28 cellular contexts compared by ENCODE assay signal in the genomic region with DNA sequence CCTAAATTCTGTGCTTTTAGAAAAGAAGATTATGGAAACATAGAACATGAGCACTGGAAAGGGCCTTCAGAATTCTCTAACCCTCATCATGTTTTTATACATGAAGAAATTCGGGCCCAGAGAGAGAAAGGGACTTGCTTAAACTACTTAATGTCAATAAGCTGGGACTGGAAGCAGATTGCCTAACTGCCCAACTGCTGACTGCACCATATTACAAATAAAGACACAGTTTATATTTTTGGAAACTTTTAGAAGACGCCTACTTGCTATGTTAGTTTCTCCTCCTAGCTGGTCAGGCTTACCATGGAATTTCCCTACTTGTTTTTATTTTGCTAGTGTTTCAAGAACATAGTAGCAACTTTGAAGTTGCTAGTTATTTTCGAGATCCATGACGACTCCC. TPM values are rescaled to one million over a fixed set of nuclear protein-coding genes. Genes with fewer than 3 reads are reported as not detected.
DNase-seq lines count a peak whose midpoint lies in the region; ATAC-seq and TF ChIP-seq lines count a peak whose summit lies in the region.
"Had no signal": no experiment of that assay in that cellular context is flagged by ENCODE, and none has a peak within 500 bp of the region (broad histone marks: within the 10 kb centered on the region; RNA-seq: fewer than 3 reads in every experiment).

No MANE protein-coding gene starts in this region.

- peaks cover 0 to 3% (median 0%) of the 10 kb centered on the region in 9 donors for H3K27me3 ChIP-seq in heart left ventricle
- H3K27me3 ChIP-seq in upper lobe of right lung, result no peaks in the 10 kb centered on the region
- H3K27me3 ChIP-seq: neutrophil, SJCRH30 had no signal

- H3K9me3 ChIP-seq in heart left ventricle (no peaks in the 10 kb centered on the region), upper lobe of right lung (no peaks in the 10 kb centered on the region)
- H3K9me3 ChIP-seq: neutrophil, psoas muscle, SJCRH30 had no signal

- no peak for TF ChIP-seq POLR2A in heart left ventricle (IDR thresholded peaks at IDR 0.05)

- no peaks in the 10 kb centered on the region for H3K36me3 ChIP-seq in heart left ventricle
- H3K36me3 ChIP-seq in upper lobe of right lung, result no peaks in the 10 kb centered on the region
- H3K36me3 ChIP-seq: SJCRH30 had no signal

- ATAC-seq in heart left ventricle (no peak), Right ventricle myocardium superior (ENCODE audit: poor library complexity) (no peak), upper lobe of right lung (no peak), GM19395 (IDR thresholded peaks at IDR 0.05; ENCODE audit: unreplicated experiment) (no peak)
- no peak for ATAC-seq in activated CD8-positive, alpha-beta T cell treated with anti-CD3 and anti-CD28 coated beads for 36 hours
- ATAC-seq: effector memory CD8-positive, alpha-beta T cell; esophagus mucosa; Panc1; psoas muscle had no signal

- H3K27ac ChIP-seq in heart left ventricle, result peak overlapping the region in 7 of 12 donors; percentile 19 to 97 (median 88)
- H3K27ac ChIP-seq in coronary artery, result peak overlapping the region; percentile 76 to 90
- H3K27ac ChIP-seq in upper lobe of right lung, result peak overlapping the region; percentile 17
- H3K27ac ChIP-seq: 22Rv1, neutrophil, psoas muscle, SJCRH30 had no signal

- H3K4me3 Mint-ChIP-seq in osteocyte (ENCODE audit: unreplicated experiment), result no peak overlapping the region
- H3K4me3 Mint-ChIP-seq in activated CD8-positive, alpha-beta T cell treated with anti-CD3 and anti-CD28 coated beads for 36 hours, result no peak overlapping the region
- H3K4me3 Mint-ChIP-seq: activated CD4-positive, alpha-beta memory T cell treated with anti-CD3 and anti-CD28 coated beads, Interleukin-2, amount 10 ng/mL, durations not matched to agents 7 days and 5 days; activated naive CD8-positive, alpha-beta T cell treated with anti-CD3 and anti-CD28 coated beads for 36 hours; brain; CD4-positive, alpha-beta T cell; effector memory CD8-positive, alpha-beta T cell had no signal

- intact Hi-C loops in heart left ventricle (cut with DNase I) (loop anchor here in 7 of 10 donors (5.0 kb wide), 4 partner anchors 90 to 175 kb away; partner anchors contain the start of gene FHL1 (in 4 of the 7)), Right ventricle myocardium superior (cut with DNase I) (no loop called here), upper lobe of right lung (cut with DNase I) (loop anchor here (10.0 kb wide), 1 partner anchor 122 kb away; no protein-coding TSS in a partner anchor)
- intact Hi-C loops in activated CD8-positive, alpha-beta T cell treated with anti-CD3 and anti-CD28 coated beads for 36 hours (cut with micrococcal nuclease), result no loop called here

- peaks cover 7% of the 10 kb centered on the region for H3K36me3 Mint-ChIP-seq in osteocyte (ENCODE audit: unreplicated experiment)
- peaks cover 3% of the 10 kb centered on the region for H3K36me3 Mint-ChIP-seq in activated CD8-positive, alpha-beta T cell treated with anti-CD3 and anti-CD28 coated beads for 36 hours (ENCODE audit: low read depth)
- H3K36me3 Mint-ChIP-seq: brain had no signal

- peak overlapping the region; percentile 94 for H3K27ac Mint-ChIP-seq in osteocyte (ENCODE audit: unreplicated experiment)
- H3K27ac Mint-ChIP-seq in activated CD8-positive, alpha-beta T cell treated with anti-CD3 and anti-CD28 coated beads for 36 hours, result no peak overlapping the region
- H3K27ac Mint-ChIP-seq: activated CD4-positive, alpha-beta memory T cell treated with anti-CD3 and anti-CD28 coated beads, Interleukin-2, amount 10 ng/mL, durations not matched to agents 7 days and 5 days; activated naive CD8-positive, alpha-beta T cell treated with anti-CD3 and anti-CD28 coated beads for 36 hours; brain; CD4-positive, alpha-beta T cell; effector memory CD8-positive, alpha-beta T cell had no signal

- H3K4me3 ChIP-seq in heart left ventricle, result no peak overlapping the region
- H3K4me3 ChIP-seq in coronary artery, result no peak overlapping the region
- H3K4me3 ChIP-seq in upper lobe of right lung, result no peak overlapping the region
- H3K4me3 ChIP-seq: psoas muscle, SJCRH30 had no signal

- POLR2A ChIA-PET in activated CD8-positive, alpha-beta T cell treated with anti-CD3 and anti-CD28 coated beads for 36 hours (lab: Charles Lee), result no interaction called here

- no peak for DNase-seq in heart left ventricle
- no peak for DNase-seq in Right ventricle myocardium superior
- DNase-seq in coronary artery (ENCODE audit: low spot score), result no peak
- no peak for DNase-seq in osteocyte (ENCODE audit: extremely low spot score, unreplicated experiment)
- no peak for DNase-seq in upper lobe of right lung
- no peak for DNase-seq in NOMO-1 (lab: John Stamatoyannopoulos, UW; ENCODE audit: unreplicated experiment in 2 of 2)
- DNase-seq in activated CD8-positive, alpha-beta T cell treated with anti-CD3 and anti-CD28 coated beads for 36 hours, result no peak
- DNase-seq: activated CD4-positive, alpha-beta memory T cell treated with anti-CD3 and anti-CD28 coated beads, Interleukin-2, amount 10 ng/mL, durations not matched to agents 7 days and 5 days; activated CD4-positive, CD25-positive, alpha-beta regulatory T cell treated with anti-CD3 and anti-CD28 coated beads, Interleukin-2, amount 50 U/mL, for 72 hours; activated effector memory CD4-positive, alpha-beta T cell treated with Interleukin-2 at 50 U/mL for 16 hours; activated naive CD8-positive, alpha-beta T cell treated with anti-CD3 and anti-CD28 coated beads for 36 hours; CD4-positive, alpha-beta T cell; effector memory CD8-positive, alpha-beta T cell; GOT3; kidney glomerular epithelial cell; NCI-H1417 treated with DMSO at 0.1 percent for 48 hours; NCI-H510A; NK-92 treated with Interleukin-12 subunit alpha and Interleukin-12 subunit beta, amount 100 ng/mL, for 24 hours; psoas muscle; SJCRH30; small intestine; T-helper 1 cell had no signal

- no peak for TF ChIP-seq CTCF in heart left ventricle (IDR thresholded peaks at IDR 0.05)
- no peak for TF ChIP-seq CTCF in coronary artery (IDR thresholded peaks at IDR 0.05)
- no peak for TF ChIP-seq CTCF in osteocyte (IDR thresholded peaks at IDR 0.05)
- no peak for TF ChIP-seq CTCF in upper lobe of right lung (IDR thresholded peaks at IDR 0.05)
- no peak for TF ChIP-seq CTCF in activated CD8-positive, alpha-beta T cell treated with anti-CD3 and anti-CD28 coated beads for 36 hours (IDR thresholded peaks at IDR 0.05)

- peaks cover 0 to 45% (median 10%) of the 10 kb centered on the region in 12 donors for H3K4me1 ChIP-seq in heart left ventricle
- H3K4me1 ChIP-seq in upper lobe of right lung, result no peaks in the 10 kb centered on the region
- H3K4me1 ChIP-seq: SJCRH30 had no signal

- H3K9me3 Mint-ChIP-seq in osteocyte (ENCODE audit: unreplicated experiment), result peaks cover 5% of the 10 kb centered on the region
- no peaks in the 10 kb centered on the region for H3K9me3 Mint-ChIP-seq in activated CD8-positive, alpha-beta T cell treated with anti-CD3 and anti-CD28 coated beads for 36 hours
- H3K9me3 Mint-ChIP-seq: activated CD4-positive, alpha-beta memory T cell treated with anti-CD3 and anti-CD28 coated beads, Interleukin-2, amount 10 ng/mL, durations not matched to agents 7 days and 5 days; activated naive CD8-positive, alpha-beta T cell treated with anti-CD3 and anti-CD28 coated beads for 36 hours; brain; CD4-positive, alpha-beta T cell; effector memory CD8-positive, alpha-beta T cell had no signal

- no peaks in the 10 kb centered on the region for H3K27me3 Mint-ChIP-seq in osteocyte (ENCODE audit: unreplicated experiment)
- no peaks in the 10 kb centered on the region for H3K27me3 Mint-ChIP-seq in activated CD8-positive, alpha-beta T cell treated with anti-CD3 and anti-CD28 coated beads for 36 hours
- H3K27me3 Mint-ChIP-seq: activated CD4-positive, alpha-beta memory T cell treated with anti-CD3 and anti-CD28 coated beads, Interleukin-2, amount 10 ng/mL, durations not matched to agents 7 days and 5 days; activated naive CD8-positive, alpha-beta T cell treated with anti-CD3 and anti-CD28 coated beads for 36 hours; brain; CD4-positive, alpha-beta T cell; effector memory CD8-positive, alpha-beta T cell had no signal

- CTCF ChIA-PET in activated CD8-positive, alpha-beta T cell treated with anti-CD3 and anti-CD28 coated beads for 36 hours (lab: Charles Lee), result interaction anchor here (7.1 kb wide), 1 partner anchor 131 kb away, joined by 77 read pairs; no protein-coding TSS in a partner anchor

- WGBS in heart left ventricle, 4 donors, result 64 to 78% (median 73%) methylated on average over 4 of the region's 4 CpGs

- peaks cover 53% of the 10 kb centered on the region for H3K4me1 Mint-ChIP-seq in osteocyte (ENCODE audit: unreplicated experiment)
- no peaks in the 10 kb centered on the region for H3K4me1 Mint-ChIP-seq in activated CD8-positive, alpha-beta T cell treated with anti-CD3 and anti-CD28 coated beads for 36 hours (ENCODE audit: low read depth)
- H3K4me1 Mint-ChIP-seq: activated CD4-positive, alpha-beta memory T cell treated with anti-CD3 and anti-CD28 coated beads, Interleukin-2, amount 10 ng/mL, durations not matched to agents 7 days and 5 days; activated naive CD8-positive, alpha-beta T cell treated with anti-CD3 and anti-CD28 coated beads for 36 hours had no signal

RNA-seq across cellular contexts. Expression of gene SLC9A6, which starts 47.1 kb away (rescaled TPM):
- 10 to 100 TPM; 14.3 to 23.2 (median 15.6) TPM for total RNA-seq in heart left ventricle
- polyA plus RNA-seq in heart left ventricle, result 10 to 100 TPM; 10.6 to 20.5 TPM
- 16.1 TPM for total RNA-seq in Right ventricle myocardium superior
- 16.1 and 18.0 TPM in 2 replicates for total RNA-seq in osteocyte
- 13.2 TPM for total RNA-seq in upper lobe of right lung
- 10 to 100 TPM in 1 of 2 experiments, 1 to 10 TPM in 1; 8.7 to 11.3 TPM for total RNA-seq in activated CD8-positive, alpha-beta T cell treated with anti-CD3 and anti-CD28 coated beads for 36 hours

RNA-seq across cellular contexts. Expression of gene MMGT1, which starts 58.6 kb away (rescaled TPM):
- 10 to 100 TPM; 22.8 to 34.4 (median 26.5) TPM for total RNA-seq in heart left ventricle
- polyA plus RNA-seq in heart left ventricle, result 10 to 100 TPM in 1 of 2 donors, 1 to 10 TPM in 1; 1.6 to 28.6 TPM
- total RNA-seq in Right ventricle myocardium superior, result 22.1 TPM
- total RNA-seq in osteocyte, result 30.9 and 32.4 TPM in 2 replicates
- 30.2 TPM for total RNA-seq in upper lobe of right lung
- total RNA-seq in activated CD8-positive, alpha-beta T cell treated with anti-CD3 and anti-CD28 coated beads for 36 hours, result 10 to 100 TPM; 15.5 to 15.6 TPM

Comparison
In these comparisons a context has a peak if more than half of its experiments do, and no peak if none do; other contexts are left out.
1. intact Hi-C loops: an anchor here in heart left ventricle (5.0 kb wide) and upper lobe of right lung (10.0 kb wide); none called in Right ventricle myocardium superior and activated CD8-positive, alpha-beta T cell treated with anti-CD3 and anti-CD28 coated beads for 36 hours.
2. H3K27ac ChIP-seq: peak in every context shown above with its lines; median percentile 88 in heart left ventricle; 83 in coronary artery; 17 in upper lobe of right lung.